ENCODE assay signal across 6 cellular contexts in the genomic region with DNA sequence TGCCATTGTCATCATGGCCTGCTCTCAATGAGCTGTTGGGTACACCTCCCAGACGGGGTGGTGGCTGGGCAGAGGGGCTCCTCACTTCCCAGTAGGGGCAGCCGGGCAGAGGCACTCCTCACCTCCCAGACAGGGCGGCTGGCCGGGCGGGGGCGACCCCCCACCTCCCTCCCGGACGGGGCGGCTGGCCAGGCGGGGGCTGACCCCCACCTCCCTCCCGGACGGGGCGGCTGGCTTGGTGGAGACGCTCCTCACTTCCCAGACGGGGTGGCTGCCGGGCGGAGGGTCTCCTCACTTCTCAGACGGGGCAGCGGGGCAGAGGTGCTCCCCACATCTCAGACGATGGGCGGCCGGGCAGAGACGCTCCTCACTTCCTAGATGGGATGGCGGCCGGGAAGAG. TPM values are rescaled to one million over a fixed set of nuclear protein-coding genes. Genes with fewer than 3 reads are reported as not detected.
"Had no signal": no experiment of that assay in that cellular context is flagged by ENCODE, and none has a peak within 500 bp of the region (broad histone marks: within the 10 kb centered on the region; RNA-seq: fewer than 3 reads in every experiment).

No MANE protein-coding gene starts in this region.

RNA-seq across cellular contexts. Expression of a gene that starts 18.0 kb away (rescaled TPM):
- total RNA-seq: HepG2, HT-29, HT1080, IMR-90, K562 had no signal
- polyA plus RNA-seq: HepG2, IgD-negative memory B cell, IMR-90, K562 had no signal
